In the genomic region with DNA sequence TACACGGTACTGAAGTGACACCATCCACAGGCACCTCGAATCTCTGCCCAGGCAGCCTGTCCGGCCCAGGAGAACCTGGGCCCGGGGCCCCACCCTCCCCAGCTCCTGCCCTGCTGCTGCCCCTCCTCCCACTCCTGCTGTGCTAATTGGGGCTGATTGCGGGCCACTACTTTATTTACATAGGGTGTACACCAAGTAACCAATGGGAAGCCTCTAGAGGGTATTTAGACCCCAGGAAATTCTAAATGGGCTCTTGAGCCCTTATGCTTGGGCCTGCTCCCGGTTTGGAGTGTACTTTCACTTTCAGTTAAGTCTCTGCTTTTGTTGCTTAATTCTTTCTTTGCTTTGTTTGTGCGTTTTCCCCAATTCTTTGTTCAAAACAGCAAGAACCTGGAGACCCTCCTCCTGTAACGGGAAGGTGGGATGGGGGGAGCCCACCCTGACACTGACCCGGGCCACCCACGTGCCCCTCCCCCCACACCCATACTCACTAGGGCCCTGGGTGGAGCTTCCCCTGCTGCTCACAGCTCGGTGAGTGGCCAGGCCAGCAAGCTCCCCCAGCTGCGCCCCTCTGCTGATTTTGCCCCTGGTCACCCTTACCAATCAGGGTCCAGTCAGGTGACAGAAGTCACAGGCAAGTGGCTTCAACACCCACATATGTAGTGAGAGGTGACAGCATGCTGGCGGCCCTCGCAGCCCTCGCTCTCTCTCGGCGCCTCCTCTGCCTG, we compare ENCODE assay signal across 9 cellular contexts. TPM values are rescaled to one million over a fixed set of nuclear protein-coding genes. Genes with fewer than 3 reads are reported as not detected.
DNase-seq lines count a peak whose midpoint lies in the region; ATAC-seq and TF ChIP-seq lines count a peak whose summit lies in the region.
"Had no signal": no experiment of that assay in that cellular context is flagged by ENCODE, and none has a peak within 500 bp of the region (broad histone marks: within the 10 kb centered on the region; RNA-seq: fewer than 3 reads in every experiment).

No MANE protein-coding gene starts in this region.

- POLR2A ChIA-PET in T-cell (lab: Charles Lee): interaction anchor here in 1 of 2 donors (0.7 kb wide), 1 partner anchor 10 kb away, joined by 3 read pairs; a partner anchor contains a TSS

- WGBS in suprapubic skin: 72% methylated on average over 14 of the region's 17 CpGs

- peak overlapping the region; percentile 20 for H3K4me3 ChIP-seq in suprapubic skin

- TF ChIP-seq CTCF in glutamatergic neuron (IDR thresholded peaks at IDR 0.05; ENCODE audit: partially characterized antibody, unreplicated experiment) (no peak), suprapubic skin (IDR thresholded peaks at IDR 0.05) (no peak)

- H3K27ac Mint-ChIP-seq in T-cell (peak overlapping the region; percentile 55 to 73), glutamatergic neuron (ENCODE audit: unreplicated experiment) (no peak overlapping the region)
- H3K27ac Mint-ChIP-seq: stimulated activated naive CD8-positive, alpha-beta T cell treated with anti-CD3 and anti-CD28 coated beads, Interleukin-15, Interleukin-2, amounts not matched to agents 100 ng/mL and 50 ng/mL, for 24 hours had no signal

- peaks cover 3% of the 10 kb centered on the region for H3K36me3 Mint-ChIP-seq in T-cell
- H3K36me3 Mint-ChIP-seq in glutamatergic neuron (ENCODE audit: unreplicated experiment): no peaks in the 10 kb centered on the region

- H3K27me3 ChIP-seq in suprapubic skin: no peaks in the 10 kb centered on the region

- CTCF ChIA-PET in T-cell (lab: Charles Lee): no interaction called here

- DNase-seq in Right ventricle myocardium superior (no peak), cardiac septum (ENCODE audit: low spot score) (no peak), T-cell (peak in 1 of 34 experiments; percentile 9), glutamatergic neuron (peak; percentile 6), suprapubic skin (ENCODE audit: low spot score in 2 of 2) (no peak), middle frontal gyrus (ENCODE audit: extremely low spot score, low spot score) (no peak), AG08395 (ENCODE audit: low spot score) (no peak)

- H3K9me3 ChIP-seq in suprapubic skin: no peaks in the 10 kb centered on the region

- peaks cover 0 to 2% of the 10 kb centered on the region in 2 donors for H3K27me3 Mint-ChIP-seq in T-cell
- peaks cover 12% of the 10 kb centered on the region for H3K27me3 Mint-ChIP-seq in glutamatergic neuron (ENCODE audit: unreplicated experiment)
- H3K27me3 Mint-ChIP-seq: stimulated activated naive CD8-positive, alpha-beta T cell treated with anti-CD3 and anti-CD28 coated beads, Interleukin-15, Interleukin-2, amounts not matched to agents 100 ng/mL and 50 ng/mL, for 24 hours had no signal

- no peak for TF ChIP-seq EP300 in suprapubic skin (IDR thresholded peaks at IDR 0.05)

- H3K4me3 Mint-ChIP-seq in T-cell (peak overlapping the region; percentile 53 to 72 (median 63)), glutamatergic neuron (ENCODE audit: unreplicated experiment) (no peak overlapping the region)
- H3K4me3 Mint-ChIP-seq: stimulated activated naive CD8-positive, alpha-beta T cell treated with anti-CD3 and anti-CD28 coated beads, Interleukin-15, Interleukin-2, amounts not matched to agents 100 ng/mL and 50 ng/mL, for 24 hours had no signal

- no peak overlapping the region for H3K27ac ChIP-seq in suprapubic skin

- no peak for TF ChIP-seq POLR2A in suprapubic skin (IDR thresholded peaks at IDR 0.05)

- H3K4me1 Mint-ChIP-seq in T-cell: peaks cover 19 to 32% (median 25%) of the 10 kb centered on the region in 3 donors
- H3K4me1 Mint-ChIP-seq in glutamatergic neuron (ENCODE audit: low read depth, unreplicated experiment): no peaks in the 10 kb centered on the region

- H3K9me3 Mint-ChIP-seq in T-cell: no peaks in the 10 kb centered on the region
- no peaks in the 10 kb centered on the region for H3K9me3 Mint-ChIP-seq in glutamatergic neuron (ENCODE audit: unreplicated experiment)

- ATAC-seq in Right ventricle myocardium superior (ENCODE audit: poor library complexity) (peak; percentile 41), T-cell (replicated peaks in 1 of 4) (no peak), HG02610 (IDR thresholded peaks at IDR 0.05; ENCODE audit: unreplicated experiment) (no peak)

- no peaks in the 10 kb centered on the region for H3K36me3 ChIP-seq in suprapubic skin

- intact Hi-C loops in Right ventricle myocardium superior (cut with DNase I) (no loop called here), cardiac septum (cut with DNase I) (no loop called here)

- H3K4me1 ChIP-seq in suprapubic skin: peaks cover 3% of the 10 kb centered on the region

RNA-seq across cellular contexts. Expression of a gene that starts 9.4 kb away (rescaled TPM):
- total RNA-seq in Right ventricle myocardium superior (0.13 TPM), cardiac septum (1.2 TPM), T-cell (1 to 10 TPM in 1 of 5 donors, under 1 TPM in 4; 0.16 to 1.4 (median 0.64) TPM), glutamatergic neuron (ENCODE audit: unreplicated experiment) (1.2 TPM), suprapubic skin (10 to 100 TPM in 1 of 4 donors, 1 to 10 TPM in 2, under 1 TPM in 1; 0.18 to 12.1 (median 4.5) TPM)

RNA-seq across cellular contexts. Expression of a gene that starts 10.0 kb away (rescaled TPM):
- 39.8 TPM for total RNA-seq in Right ventricle myocardium superior
- 32.6 TPM for total RNA-seq in cardiac septum
- 10 to 100 TPM; 18.1 to 41.6 (median 35.7) TPM for total RNA-seq in T-cell
- 38.8 TPM for total RNA-seq in glutamatergic neuron (ENCODE audit: unreplicated experiment)
- 10 to 100 TPM in 3 of 4 donors, 1 to 10 TPM in 1; 9.8 to 33.8 (median 21.4) TPM for total RNA-seq in suprapubic skin
